9 cellular contexts compared by ENCODE assay signal in the genomic region with DNA sequence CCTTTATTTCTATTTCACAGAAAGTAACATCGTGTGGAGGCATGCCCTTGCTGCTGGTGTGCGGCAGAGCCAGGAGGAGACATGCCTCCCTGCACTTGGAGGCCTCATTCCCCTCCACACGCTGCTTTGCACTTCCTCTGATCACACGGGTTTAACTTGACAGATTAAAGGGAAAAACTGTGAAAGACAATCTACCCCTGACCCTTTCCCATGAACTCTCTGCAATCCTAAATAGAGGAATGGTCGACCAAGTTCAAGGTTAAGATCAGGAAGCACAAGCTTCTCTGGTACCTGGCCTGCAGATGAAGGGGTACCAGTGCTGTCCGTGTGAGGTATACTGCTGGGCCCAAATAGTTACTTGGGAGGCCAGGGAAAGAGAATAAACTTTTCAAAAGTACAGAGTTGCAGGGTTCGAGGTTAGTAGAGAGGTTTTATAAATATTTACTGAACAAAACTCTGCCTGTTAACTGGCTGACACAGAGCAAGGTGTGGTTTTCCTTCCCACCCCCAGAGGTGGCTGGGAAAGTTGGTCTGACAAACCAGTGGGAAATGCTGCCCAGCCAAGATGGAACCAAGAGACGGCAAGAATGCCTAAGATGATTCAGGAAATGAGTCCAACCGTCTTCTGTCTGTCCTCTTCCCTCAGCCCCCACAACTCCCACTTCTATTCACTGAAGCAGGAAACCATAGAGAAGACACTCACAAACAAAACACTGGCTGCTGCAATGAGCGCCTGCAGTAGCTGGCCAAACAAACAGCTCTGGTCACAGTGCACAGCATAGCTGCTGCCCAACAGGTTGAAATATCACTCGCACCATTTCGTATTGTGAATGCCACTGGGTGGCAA.
DNase-seq lines count a peak whose midpoint lies in the region; ATAC-seq, FAIRE-seq and TF ChIP-seq lines count a peak whose summit lies in the region.
"Had no signal": no experiment of that assay in that cellular context is flagged by ENCODE, and none has a peak within 500 bp of the region (broad histone marks: within the 10 kb centered on the region; RNA-seq: fewer than 3 reads in every experiment).

No MANE protein-coding gene starts in this region.

- intact Hi-C loops in activated naive CD4-positive, alpha-beta T cell treated with anti-CD3 and anti-CD28 coated beads for 36 hours (cut with micrococcal nuclease) = no loop called here

- ATAC-seq in HG03342 (IDR thresholded peaks at IDR 0.05; ENCODE audit: unreplicated experiment) (peak; percentile 45), HG02970 (IDR thresholded peaks at IDR 0.05; ENCODE audit: low FRiP score, unreplicated experiment) (no peak)

- DNase-seq in GM13976 (ENCODE audit: low spot score) (peak; percentile 44), astrocyte of the cerebellum (ENCODE audit: low read depth) (peak; percentile 58), neural crest cell (ENCODE audit: low read depth, low spot score) (no peak), cerebellar cortex (ENCODE audit: low spot score) (no peak), frontal cortex (ENCODE audit: low spot score in 2 of 2) (no peak)
- DNase-seq in activated naive CD4-positive, alpha-beta T cell treated with anti-CD3 and anti-CD28 coated beads for 36 hours = no peak
- DNase-seq: tibial artery had no signal

- no peaks in the 10 kb centered on the region for H3K36me3 Mint-ChIP-seq in neural crest cell (ENCODE audit: low read depth)
- no peaks in the 10 kb centered on the region for H3K36me3 Mint-ChIP-seq in activated naive CD4-positive, alpha-beta T cell treated with anti-CD3 and anti-CD28 coated beads for 36 hours (ENCODE audit: low read depth)

- no peak overlapping the region for H3K27ac Mint-ChIP-seq in neural crest cell (ENCODE audit: unreplicated experiment)
- H3K27ac Mint-ChIP-seq in activated naive CD4-positive, alpha-beta T cell treated with anti-CD3 and anti-CD28 coated beads for 36 hours = no peak overlapping the region

- in situ Hi-C loops in GM13976 (cut with MboI; ENCODE audit: low sequenced_read_pairs, unreplicated experiment) (no loop called here), astrocyte of the cerebellum (cut with HindIII; ENCODE audit: low sequenced_read_pairs) (loop anchor here (5.0 kb wide), 1 partner anchor 72 kb away; no protein-coding TSS in a partner anchor)

- TF ChIP-seq CTCF in GM13976 (IDR thresholded peaks at IDR 0.05; ENCODE audit: borderline replicate concordance, control extremely low read depth, extremely low read depth, insufficient read depth, missing control alignments) (no peak), astrocyte of the cerebellum (IDR thresholded peaks at IDR 0.05; ENCODE audit: low read depth, low read length, missing control alignments) (no peak), neural crest cell (conservative IDR thresholded peaks at IDR 0.05) (no peak)

- H3K4me3 ChIP-seq in astrocyte of the cerebellum (ENCODE audit: low read depth, low read length) = no peak overlapping the region
- H3K4me3 ChIP-seq: tibial artery had no signal

- H3K9me3 Mint-ChIP-seq in neural crest cell = no peaks in the 10 kb centered on the region
- H3K9me3 Mint-ChIP-seq in activated naive CD4-positive, alpha-beta T cell treated with anti-CD3 and anti-CD28 coated beads for 36 hours = no peaks in the 10 kb centered on the region

- H3K4me3 Mint-ChIP-seq in neural crest cell = peak overlapping the region; percentile 35
- H3K4me3 Mint-ChIP-seq in activated naive CD4-positive, alpha-beta T cell treated with anti-CD3 and anti-CD28 coated beads for 36 hours = no peak overlapping the region

- no peaks in the 10 kb centered on the region for H3K27me3 Mint-ChIP-seq in neural crest cell (ENCODE audit: low read depth)
- H3K27me3 Mint-ChIP-seq in activated naive CD4-positive, alpha-beta T cell treated with anti-CD3 and anti-CD28 coated beads for 36 hours (ENCODE audit: low read depth) = peaks cover 10% of the 10 kb centered on the region

- peaks cover 49% of the 10 kb centered on the region for H3K4me1 Mint-ChIP-seq in neural crest cell
- no peaks in the 10 kb centered on the region for H3K4me1 Mint-ChIP-seq in activated naive CD4-positive, alpha-beta T cell treated with anti-CD3 and anti-CD28 coated beads for 36 hours (ENCODE audit: low read depth)

- CTCF ChIA-PET in activated naive CD4-positive, alpha-beta T cell treated with anti-CD3 and anti-CD28 coated beads for 36 hours (lab: Charles Lee) = interaction anchor here (0.6 to 2.5 kb wide), 2 partner anchors 33 to 86 kb away, joined by 3 to 11 read pairs; no protein-coding TSS in a partner anchor

- no peak for FAIRE-seq in frontal cortex (lab: Jason Lieb, UNC)

Comparison
In these comparisons a context has a peak if more than half of its experiments do, and no peak if none do; other contexts are left out.
1. DNase-seq: peak in GM13976 (single experiment) and astrocyte of the cerebellum (single experiment); none in neural crest cell (single experiment), activated naive CD4-positive, alpha-beta T cell treated with anti-CD3 and anti-CD28 coated beads for 36 hours (single experiment), cerebellar cortex (single experiment) and frontal cortex (0 of 2).